Comparison of ENCODE assay signal across 8 cellular contexts in genomic region chr17:59619313-59620063, GRCh38. TPM values are rescaled to one million over a fixed set of nuclear protein-coding genes. Genes with fewer than 3 reads are reported as not detected.
A peak's percentile ranks its signal among the peaks of the same experiment; 100 is the strongest.
DNase-seq lines count a peak whose midpoint lies in the region; ATAC-seq and TF ChIP-seq lines count a peak whose summit lies in the region.

CLTC (plus strand) TSS chr17:59619895; CDS start chr17:59620132, 237 bp downstream.

- peak within 1 kb of the TSS; percentile 85 for H3K4me2 ChIP-seq in parathyroid adenoma (ENCODE audit: low read length)

- peak; percentile 98 to 100 for TF ChIP-seq EP300 in tibial nerve (IDR thresholded peaks at IDR 0.05)

- WGBS in tibial nerve, 2 donors = 0 to 1% methylated on average over 51 to 65 of the region's 65 CpGs

- ATAC-seq in HG02763 (IDR thresholded peaks at IDR 0.05; ENCODE audit: unreplicated experiment) = peak; percentile 68

- H3K79me2 ChIP-seq in parathyroid adenoma = peaks cover 32% of the 10 kb centered on the region

- peak within 1 kb of the TSS; percentile 96 for H2AFZ ChIP-seq in parathyroid adenoma

- H3K36me3 ChIP-seq in adipocyte (ENCODE audit: control insufficient read depth, insufficient read depth, low read length, severe bottlenecking) (no peaks in the 10 kb centered on the region), cardiac muscle cell (no peaks in the 10 kb centered on the region), parathyroid adenoma (ENCODE audit: control insufficient read depth, insufficient read depth, low read length) (no peaks in the 10 kb centered on the region), tibial nerve (no peaks in the 10 kb centered on the region)

- H3K4me1 ChIP-seq in adipocyte (ENCODE audit: control insufficient read depth, insufficient read depth, low read length) = peaks cover 33% of the 10 kb centered on the region
- peaks cover 34% of the 10 kb centered on the region for H3K4me1 ChIP-seq in cardiac muscle cell (ENCODE audit: low read depth)
- peaks cover 14% of the 10 kb centered on the region for H3K4me1 ChIP-seq in parathyroid adenoma
- H3K4me1 ChIP-seq in tibial nerve = peaks cover 0 to 52% (median 29%) of the 10 kb centered on the region in 4 donors

- TF ChIP-seq POLR2A in tibial nerve (IDR thresholded peaks at IDR 0.05) = peak; percentile 59 to 96

- TF ChIP-seq CTCF in GM12865 (IDR thresholded peaks at IDR 0.05; ENCODE audit: insufficient read depth, low read depth, low read length, missing control alignments) (no peak), cardiac muscle cell (IDR thresholded peaks at IDR 0.05; ENCODE audit: low read depth, low read length) (no peak), parathyroid adenoma (IDR thresholded peaks at IDR 0.05) (no peak), tibial nerve (IDR thresholded peaks at IDR 0.05) (peak in 1 of 5 experiments; percentile 39)

- H3K27me3 ChIP-seq in adipocyte (replicated peaks; ENCODE audit: control insufficient read depth, insufficient read depth, low read length) = no peaks in the 10 kb centered on the region
- H3K27me3 ChIP-seq in cardiac muscle cell = no peaks in the 10 kb centered on the region
- no peaks in the 10 kb centered on the region for H3K27me3 ChIP-seq in parathyroid adenoma (ENCODE audit: control insufficient read depth, insufficient read depth, low read length)
- no peaks in the 10 kb centered on the region for H3K27me3 ChIP-seq in tibial nerve

- no peaks in the 10 kb centered on the region for H3K9me3 ChIP-seq in adipocyte (ENCODE audit: control insufficient read depth, low read length)
- H3K9me3 ChIP-seq in cardiac muscle cell (ENCODE audit: low read depth) = no peaks in the 10 kb centered on the region
- H3K9me3 ChIP-seq in parathyroid adenoma (ENCODE audit: control insufficient read depth, low read length) = no peaks in the 10 kb centered on the region
- no peaks in the 10 kb centered on the region for H3K9me3 ChIP-seq in tibial nerve

- peak within 1 kb of the TSS; percentile 99 for H3K27ac ChIP-seq in cardiac muscle cell
- peak within 1 kb of the TSS; percentile 96 for H3K27ac ChIP-seq in parathyroid adenoma
- H3K27ac ChIP-seq in tibial nerve = peak within 1 kb of the TSS; percentile 97 to 100 (median 100)

- DNase-seq in GM12865 (ENCODE audit: low read depth) = peak; percentile 98
- peak; percentile 85 for DNase-seq in NCI-H1417 treated with DMSO at 0.1 percent for 48 hours (lab: John Stamatoyannopoulos, UW)
- peak; percentile 87 for DNase-seq in T follicular helper cell (ENCODE audit: low read depth)
- DNase-seq in adipocyte (ENCODE audit: low read depth) = peak; percentile 97
- DNase-seq in cardiac muscle cell (ENCODE audit: low read depth in 1 of 2, low spot score in 1 of 2) = peak; percentile 95 to 99
- DNase-seq in tibial nerve (ENCODE audit: low spot score in 2 of 2) = peak; percentile 81 to 94

- H3K9ac ChIP-seq in adipocyte (ENCODE audit: low read length) (peak within 1 kb of the TSS; percentile 100), parathyroid adenoma (peak within 1 kb of the TSS; percentile 100)

- H3K4me3 ChIP-seq in GM12865 (ENCODE audit: low read depth, low read length) (peak within 1 kb of the TSS; percentile 98), adipocyte (ENCODE audit: low read length) (peak within 1 kb of the TSS; percentile 93), cardiac muscle cell (peak within 1 kb of the TSS; percentile 89), parathyroid adenoma (ENCODE audit: low read depth, low read length) (peak within 1 kb of the TSS; percentile 100), tibial nerve (peak within 1 kb of the TSS; percentile 92 to 98 (median 97))

RNA-seq across cellular contexts. Expression of gene CLTC, which starts in this region (rescaled TPM):
- total RNA-seq in cardiac muscle cell (275 and 286 TPM in 2 replicates), tibial nerve (100 to 1,000 TPM; 188 to 245 (median 209) TPM)
- 168 and 172 TPM in 2 replicates for polyA plus RNA-seq in cardiac muscle cell

Comparison
In these comparisons a context has a peak if more than half of its experiments do, and no peak if none do; other contexts are left out.
1. Peak in every context shown above with its lines: DNase-seq, ATAC-seq, H3K4me3 ChIP-seq and H3K27ac ChIP-seq.